In genomic region chr6:165675120-165675519, GRCh38 we compare ENCODE assay signal across 31 cellular contexts. TPM values are rescaled to one million over a fixed set of nuclear protein-coding genes. Genes with fewer than 3 reads are reported as not detected.
"Had no signal": no experiment of that assay in that cellular context is flagged by ENCODE, and none has a peak within 500 bp of the region (broad histone marks: within the 10 kb centered on the region; RNA-seq: fewer than 3 reads in every experiment).

No MANE protein-coding gene starts in this region.

- DNase-seq: activated CD4-positive, alpha-beta memory T cell treated with anti-CD3 and anti-CD28 coated beads, Interleukin-2, amount 10 ng/mL, durations not matched to agents 7 days and 5 days; activated CD4-positive, alpha-beta T cell treated with anti-CD3 and anti-CD28 coated beads for 1 hour; activated CD4-positive, alpha-beta T cell treated with anti-CD3 and anti-CD28 coated beads for 36 hours; activated CD4-positive, alpha-beta T cell treated with anti-CD3 and anti-CD28 coated beads for 48 hours; activated CD4-positive, alpha-beta T cell treated with anti-CD3 and anti-CD28 coated beads, Interleukin-2, amount 10 ng/mL, durations not matched to agents 7 days and 5 days; activated CD4-positive, alpha-beta T cell treated with anti-CD3 and anti-CD28 coated beads, Interleukin-2, amount 50 U/mL, for 48 hours; activated CD4-positive, CD25-positive, alpha-beta regulatory T cell; activated CD8-positive, alpha-beta memory T cell treated with anti-CD3 and anti-CD28 coated beads for 24 hours; activated CD8-positive, alpha-beta memory T cell treated with anti-CD3 and anti-CD28 coated beads, Interleukin-2, amount 10 ng/mL, durations not matched to agents 7 days and 5 days; activated CD8-positive, alpha-beta memory T cell treated with anti-CD3 and anti-CD28 coated beads, Interleukin-2, amount 50 U/mL, for 48 hours; activated CD8-positive, alpha-beta T cell treated with anti-CD3 and anti-CD28 coated beads, Interleukin-2, amount 10 ng/mL, durations not matched to agents 7 days and 5 days; activated effector memory CD4-positive, alpha-beta T cell treated with Interleukin-2 at 50 U/mL for 16 hours; activated gamma-delta T cell; activated naive CD4-positive, alpha-beta T cell treated with anti-CD3 and anti-CD28 coated beads, Interleukin-2, amount 10 ng/mL, durations not matched to agents 7 days and 5 days; activated naive CD4-positive, alpha-beta T cell treated with Interleukin-2 at 50 U/mL for 16 hours; activated naive CD8-positive, alpha-beta T cell treated with anti-CD3 and anti-CD28 coated beads, Interleukin-2, amount 10 ng/mL, durations not matched to agents 7 days and 5 days; activated naive CD8-positive, alpha-beta T cell treated with anti-CD3 and anti-CD28 coated beads, Interleukin-2, amount 50 U/mL, for 24 hours; activated T-cell treated with anti-CD3 and anti-CD28 coated beads, Interleukin-2, amount 50 U/mL, for 24 hours; activated T-cell treated with anti-CD3 and anti-CD28 coated beads, Interleukin-2, amount 50 U/mL, for 48 hours; amygdala; anterior cingulate cortex; caudate nucleus; cerebellar nuclear complex; T-helper 1 cell; T-helper 2 cell; T-helper 9 cell had no signal

- H3K9me3 ChIP-seq: ascending aorta had no signal

- ATAC-seq: activated CD4-positive, alpha-beta T cell treated with anti-CD3 and anti-CD28 coated beads for 36 hours; activated CD4-positive, CD25-positive, alpha-beta regulatory T cell treated with anti-CD3 and anti-CD28 coated beads, Interleukin-2, amount 50 U/mL, for 24 hours; activated CD8-positive, alpha-beta memory T cell treated with anti-CD3 and anti-CD28 coated beads, Interleukin-2, amount 10 ng/mL, durations not matched to agents 7 days and 5 days; activated CD8-positive, alpha-beta T cell treated with anti-CD3 and anti-CD28 coated beads, Interleukin-2, amount 10 ng/mL, durations not matched to agents 7 days and 5 days; activated naive CD8-positive, alpha-beta T cell treated with anti-CD3 and anti-CD28 coated beads, Interleukin-2, amount 50 U/mL, for 24 hours had no signal

- H3K27me3 ChIP-seq: ascending aorta had no signal

- H3K36me3 ChIP-seq: ascending aorta, cardiac muscle cell had no signal

- H3K4me1 ChIP-seq: ascending aorta had no signal

- H3K4me3 ChIP-seq: ascending aorta, cardiac muscle cell had no signal

- H3K27ac ChIP-seq: ascending aorta, cardiac muscle cell, VCaP had no signal

RNA-seq across cellular contexts. Expression of gene PDE10A, which starts 12.1 kb away (rescaled TPM):
- total RNA-seq: activated CD4-positive, alpha-beta memory T cell treated with anti-CD3 and anti-CD28 coated beads, Interleukin-2, amount 10 ng/mL, durations not matched to agents 7 days and 5 days; activated CD4-positive, alpha-beta T cell treated with anti-CD3 and anti-CD28 coated beads for 36 hours; activated CD4-positive, alpha-beta T cell treated with anti-CD3 and anti-CD28 coated beads, Interleukin-2, amount 10 ng/mL, durations not matched to agents 7 days and 5 days; activated CD8-positive, alpha-beta memory T cell treated with anti-CD3 and anti-CD28 coated beads, Interleukin-2, amount 10 ng/mL, durations not matched to agents 7 days and 5 days; activated CD8-positive, alpha-beta T cell treated with anti-CD3 and anti-CD28 coated beads, Interleukin-2, amount 10 ng/mL, durations not matched to agents 7 days and 5 days; activated naive CD8-positive, alpha-beta T cell treated with anti-CD3 and anti-CD28 coated beads, Interleukin-2, amount 10 ng/mL, durations not matched to agents 7 days and 5 days; activated T-helper 2 cell treated with anti-CD3 and anti-CD28 coated beads, Interferon-gamma antibody, Interleukin-2, Interleukin-4, amounts not matched to agents 10 μg/mL and 5 μg/mL and 100 μg/mL, durations not matched to agents 14 hours and 24 hours and 36 hours had no signal
